Comparison of ENCODE assay signal across 8 cellular contexts in genomic region chr4:2961411-2962098, GRCh38. TPM values are rescaled to one million over a fixed set of nuclear protein-coding genes. Genes with fewer than 3 reads are reported as not detected.
DNase-seq lines count a peak whose midpoint lies in the region; ATAC-seq and TF ChIP-seq lines count a peak whose summit lies in the region.

No MANE protein-coding gene starts in this region.

- ATAC-seq in gastroesophageal sphincter, result no peak
- no peak for ATAC-seq in GM21367 (IDR thresholded peaks at IDR 0.05; ENCODE audit: unreplicated experiment)
- ATAC-seq in HG02884 (IDR thresholded peaks at IDR 0.05; ENCODE audit: unreplicated experiment), result no peak

- no peak for DNase-seq in GM06990 (ENCODE audit: extremely low read depth, insufficient read length)
- DNase-seq in NT2/D1 (ENCODE audit: low read depth, low spot score), result no peak
- peak; percentile 28 for DNase-seq in central memory CD4-positive, alpha-beta T cell
- no peak for DNase-seq in neural crest cell (ENCODE audit: low read depth, low spot score)
- DNase-seq in globus pallidus (ENCODE audit: low spot score), result no peak

- TF ChIP-seq EP300 in gastroesophageal sphincter (IDR thresholded peaks at IDR 0.05), result no peak

- H3K9me3 ChIP-seq in NT2/D1 (ENCODE audit: insufficient read depth, low read length) (peaks cover 13% of the 10 kb centered on the region; the same call in 1 of the 2 replicates), gastroesophageal sphincter (no peaks in the 10 kb centered on the region)

- H3K27ac Mint-ChIP-seq in neural crest cell (ENCODE audit: unreplicated experiment), result no peak overlapping the region

- peaks cover 7% of the 10 kb centered on the region for H3K36me3 Mint-ChIP-seq in neural crest cell (ENCODE audit: low read depth)

- H3K36me3 ChIP-seq in GM06990 (ENCODE audit: control insufficient read depth, insufficient read depth, low read length), result peaks cover 10% of the 10 kb centered on the region
- peaks cover 35% of the 10 kb centered on the region for H3K36me3 ChIP-seq in NT2/D1 (ENCODE audit: insufficient read depth, insufficient read length, low read length)
- peaks cover 0 to 25% of the 10 kb centered on the region in 2 donors for H3K36me3 ChIP-seq in gastroesophageal sphincter

- no peaks in the 10 kb centered on the region for H3K4me1 ChIP-seq in NT2/D1 (ENCODE audit: insufficient read depth, insufficient read length)
- peaks cover 0 to 56% (median 15%) of the 10 kb centered on the region in 3 donors for H3K4me1 ChIP-seq in gastroesophageal sphincter

- no peak for TF ChIP-seq POLR2A in gastroesophageal sphincter (IDR thresholded peaks at IDR 0.05)

- H3K9ac ChIP-seq in NT2/D1 (ENCODE audit: insufficient read length, low read depth), result peak overlapping the region; percentile 99

- H3K4me3 ChIP-seq in GM06990 (replicated peaks; ENCODE audit: low read depth, low read length), result peak overlapping the region; percentile 87
- peak overlapping the region; percentile 97 for H3K4me3 ChIP-seq in NT2/D1 (ENCODE audit: insufficient read length, low read depth)
- peak overlapping the region in 1 of 2 donors; percentile 99 for H3K4me3 ChIP-seq in gastroesophageal sphincter

- H3K4me1 Mint-ChIP-seq in neural crest cell, result peaks cover 37% of the 10 kb centered on the region

- no peaks in the 10 kb centered on the region for H3K27me3 ChIP-seq in GM06990 (replicated peaks; ENCODE audit: control insufficient read depth, insufficient read depth, low read length)
- H3K27me3 ChIP-seq in NT2/D1 (ENCODE audit: insufficient read depth, insufficient read length), result peaks cover 15% of the 10 kb centered on the region
- H3K27me3 ChIP-seq in gastroesophageal sphincter, result no peaks in the 10 kb centered on the region

- H3K9me3 Mint-ChIP-seq in neural crest cell, result no peaks in the 10 kb centered on the region

- H3K4me3 Mint-ChIP-seq in neural crest cell, result peak overlapping the region; percentile 86

- WGBS in gastroesophageal sphincter (ENCODE audit: low coverage in 1 of 2), 2 donors, result 55 to 63% methylated on average over 11 to 13 of the region's 15 CpGs

- H3K27me3 Mint-ChIP-seq in neural crest cell (ENCODE audit: low read depth), result no peaks in the 10 kb centered on the region

- no peak for TF ChIP-seq CTCF in GM06990 (IDR thresholded peaks at IDR 0.05; ENCODE audit: insufficient read depth, low read length, poor library complexity, severe bottlenecking)
- no peak for TF ChIP-seq CTCF in neural crest cell (conservative IDR thresholded peaks at IDR 0.05)
- no peak for TF ChIP-seq CTCF in gastroesophageal sphincter (IDR thresholded peaks at IDR 0.05)

- H3K27ac ChIP-seq in gastroesophageal sphincter, result no peak overlapping the region

RNA-seq across cellular contexts. Expression of gene NOP14, which starts 1.7 kb away (rescaled TPM):
- total RNA-seq in neural crest cell, result 46.6 and 49.2 TPM in 2 replicates
- 10 to 100 TPM; 17.6 to 25.2 (median 20.4) TPM for total RNA-seq in gastroesophageal sphincter

RNA-seq across cellular contexts. Expression of gene GRK4, which starts 1.8 kb away (rescaled TPM):
- total RNA-seq in neural crest cell (8.9 and 11.6 TPM in 2 replicates), gastroesophageal sphincter (1 to 10 TPM; 4.2 to 9.5 (median 6.2) TPM)
